In the genomic region with DNA sequence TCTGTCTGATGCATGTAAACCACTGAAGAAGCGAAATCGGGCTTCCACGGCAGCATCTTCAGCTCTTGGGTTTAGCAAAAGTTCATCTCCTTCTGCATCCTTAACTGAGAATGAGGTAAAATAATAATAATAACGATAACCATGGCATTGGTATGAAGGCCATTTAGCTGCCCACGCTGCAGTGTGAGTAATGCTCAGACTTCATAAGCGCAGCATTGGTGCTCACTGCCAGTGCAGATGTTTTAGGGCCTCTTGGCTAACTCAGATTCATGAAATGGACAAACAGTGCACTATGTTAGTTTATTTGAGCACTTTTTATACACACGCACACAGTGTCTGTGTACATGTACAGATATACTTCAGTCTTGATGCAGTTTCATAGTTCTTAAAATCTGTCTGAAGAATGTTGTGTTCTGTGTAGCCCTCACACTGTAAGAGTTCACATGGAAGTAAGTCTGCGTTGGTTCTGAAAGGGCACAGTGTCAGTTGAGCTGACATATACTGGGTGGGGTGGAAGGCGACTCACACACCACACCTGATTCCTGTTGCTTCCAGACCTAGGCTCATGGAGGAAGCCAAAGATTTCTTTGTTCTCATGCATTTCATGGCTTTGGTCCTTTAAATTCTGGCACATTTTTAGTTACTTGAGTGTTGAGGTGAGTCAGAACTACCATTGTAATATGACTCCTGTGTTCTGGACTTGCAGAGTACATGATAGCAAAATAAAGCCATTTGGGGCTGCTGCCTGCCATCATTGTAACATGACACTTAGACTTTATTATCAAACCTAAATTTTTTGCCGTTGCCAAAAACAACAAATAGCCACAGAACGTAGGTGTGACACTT, we compare ENCODE assay signal across 10 cellular contexts.
A peak's percentile ranks its signal among the peaks of the same experiment; 100 is the strongest.
DNase-seq lines count a peak whose midpoint lies in the region; ATAC-seq, FAIRE-seq and TF ChIP-seq lines count a peak whose summit lies in the region.
"Had no signal": no experiment of that assay in that cellular context is flagged by ENCODE, and none has a peak within 500 bp of the region (broad histone marks: within the 10 kb centered on the region; RNA-seq: fewer than 3 reads in every experiment).

No MANE protein-coding gene starts in this region.

- peaks cover 59% of the 10 kb centered on the region for H3K36me3 Mint-ChIP-seq in activated CD4-positive, alpha-beta memory T cell treated with anti-CD3 and anti-CD28 coated beads, Interleukin-2, amount 10 ng/mL, durations not matched to agents 7 days and 5 days (ENCODE audit: low read depth)

- CTCF ChIA-PET in HepG2 (lab: Yijun Ruan, JAX; ENCODE audit: low intra/inter-chr PET ratio, low total read pairs) = no interaction called here
- CTCF ChIA-PET in activated CD4-positive, alpha-beta memory T cell treated with anti-CD3 and anti-CD28 coated beads, Interleukin-2, amount 10 ng/mL, durations not matched to agents 7 days and 5 days (lab: Charles Lee) = no interaction called here

- TF ChIP-seq EP300 in HepG2 (IDR thresholded peaks at IDR 0.05; ENCODE audit: low read depth in 2 of 2, low read length in 2 of 2) (no peak), HepG2 (CRISPR knock-in tag; IDR thresholded peaks at IDR 0.05; ENCODE audit: borderline replicate concordance) (no peak)

- ATAC-seq in HepG2 (no peak), right lobe of liver (no peak), GM18870 (IDR thresholded peaks at IDR 0.05; ENCODE audit: unreplicated experiment) (no peak), HG02610 (IDR thresholded peaks at IDR 0.05; ENCODE audit: unreplicated experiment) (no peak)

- in situ Hi-C loops in HepG2 (cut with HindIII; ENCODE audit: extremely low pct_ligation_motif_present, low pct_unique_long_range_greater_than_20kb) = no loop called here

- no peaks in the 10 kb centered on the region for H3K9me3 Mint-ChIP-seq in activated CD4-positive, alpha-beta memory T cell treated with anti-CD3 and anti-CD28 coated beads, Interleukin-2, amount 10 ng/mL, durations not matched to agents 7 days and 5 days
- H3K9me3 Mint-ChIP-seq: immature natural killer cell had no signal

- no peak for TF ChIP-seq RAD21 in HepG2 (CRISPR knock-in tag; IDR thresholded peaks at IDR 0.05)

- H4K20me1 ChIP-seq in HepG2 (ENCODE audit: insufficient read depth, low read length) = no peaks in the 10 kb centered on the region

- no peak for TF ChIP-seq POLR2A in HepG2 (IDR thresholded peaks at IDR 0.05; ENCODE audit: insufficient read depth in 1 of 2, low read depth in 2 of 2, low read length in 2 of 2)
- TF ChIP-seq POLR2A in right lobe of liver (IDR thresholded peaks at IDR 0.05) = no peak
- no peak for TF ChIP-seq POLR2A in adrenal gland (IDR thresholded peaks at IDR 0.05)

- TF ChIP-seq CTCF in HepG2 (CRISPR knock-in tag; IDR thresholded peaks at IDR 0.05) (no peak), right lobe of liver (IDR thresholded peaks at IDR 0.05) (no peak), adrenal gland (IDR thresholded peaks at IDR 0.05) (no peak), left ventricle myocardium inferior (IDR thresholded peaks at IDR 0.05; ENCODE audit: borderline replicate concordance) (no peak)

- no peaks in the 10 kb centered on the region for H3K27me3 Mint-ChIP-seq in activated CD4-positive, alpha-beta memory T cell treated with anti-CD3 and anti-CD28 coated beads, Interleukin-2, amount 10 ng/mL, durations not matched to agents 7 days and 5 days

- H3K4me1 ChIP-seq in HepG2 (ENCODE audit: insufficient read depth, low read length) (no peaks in the 10 kb centered on the region), right lobe of liver (no peaks in the 10 kb centered on the region), adrenal gland (replicated peaks in 1 of 2) (peaks cover 8 to 12% of the 10 kb centered on the region in 2 donors), left ventricle myocardium inferior (peaks cover 20% of the 10 kb centered on the region)

- H3K4me3 ChIP-seq in HepG2 (replicated peaks in 1 of 3; ENCODE audit: insufficient read depth in 1 of 3, low read depth in 2 of 3, low read length in 3 of 3) (no peak overlapping the region), right lobe of liver (no peak overlapping the region), adrenal gland (no peak overlapping the region), left ventricle myocardium inferior (no peak overlapping the region)

- no peak overlapping the region for H3K9ac ChIP-seq in HepG2 (ENCODE audit: insufficient read depth, low read depth, low read length)

- no peaks in the 10 kb centered on the region for H3K27me3 ChIP-seq in HepG2 (ENCODE audit: control insufficient read depth in 1 of 2, insufficient read depth in 2 of 2, low read length in 2 of 2)
- H3K27me3 ChIP-seq in right lobe of liver = no peaks in the 10 kb centered on the region
- no peaks in the 10 kb centered on the region for H3K27me3 ChIP-seq in adrenal gland
- H3K27me3 ChIP-seq in left ventricle myocardium inferior (ENCODE audit: low read depth) = no peaks in the 10 kb centered on the region

- H3K36me3 ChIP-seq in HepG2 (replicated peaks in 1 of 2; ENCODE audit: control insufficient read depth in 1 of 2, insufficient read depth in 2 of 2, low read length in 2 of 2) (peaks cover 22 to 82% of the 10 kb centered on the region in 2 experiments), right lobe of liver (peaks cover 0 to 24% (median 4%) of the 10 kb centered on the region in 4 donors), adrenal gland (replicated peaks in 1 of 2) (peaks cover 0 to 18% of the 10 kb centered on the region in 2 donors), left ventricle myocardium inferior (peaks cover 59% of the 10 kb centered on the region)

- no peak overlapping the region for H3K4me3 Mint-ChIP-seq in activated CD4-positive, alpha-beta memory T cell treated with anti-CD3 and anti-CD28 coated beads, Interleukin-2, amount 10 ng/mL, durations not matched to agents 7 days and 5 days
- H3K4me3 Mint-ChIP-seq: immature natural killer cell had no signal

- no peak for FAIRE-seq in HepG2 (lab: Jason Lieb, UNC)

- intact Hi-C loops in HepG2 (cut with micrococcal nuclease; ENCODE audit: unreplicated experiment) = no loop called here
- intact Hi-C loops in right lobe of liver (cut with DNase I) = no loop called here
- intact Hi-C loops in adrenal gland (cut with DNase I) = no loop called here
- intact Hi-C loops in left ventricle myocardium inferior (cut with micrococcal nuclease) = no loop called here

- DNase-seq in HepG2 (ENCODE audit: low spot score) = peak; percentile 9
- no peak for DNase-seq in right lobe of liver
- peak in 4 of 7 donors; percentile 30 to 53 (median 38) for DNase-seq in adrenal gland
- no peak for DNase-seq in left ventricle myocardium inferior
- no peak for DNase-seq in GM19240 (ENCODE audit: insufficient read length, low spot score)
- DNase-seq in activated CD4-positive, alpha-beta memory T cell treated with anti-CD3 and anti-CD28 coated beads, Interleukin-2, amount 10 ng/mL, durations not matched to agents 7 days and 5 days = no peak
- DNase-seq: activated gamma-delta T cell, immature natural killer cell had no signal

- peaks cover 2% of the 10 kb centered on the region for H3K4me1 Mint-ChIP-seq in activated CD4-positive, alpha-beta memory T cell treated with anti-CD3 and anti-CD28 coated beads, Interleukin-2, amount 10 ng/mL, durations not matched to agents 7 days and 5 days
- H3K4me1 Mint-ChIP-seq: immature natural killer cell had no signal

- H3K4me2 ChIP-seq in HepG2 (ENCODE audit: low read depth, low read length) = no peak overlapping the region

- POLR2A ChIA-PET in HepG2 (lab: Yijun Ruan, JAX) = no interaction called here
- POLR2A ChIA-PET in activated CD4-positive, alpha-beta memory T cell treated with anti-CD3 and anti-CD28 coated beads, Interleukin-2, amount 10 ng/mL, durations not matched to agents 7 days and 5 days (lab: Charles Lee) = no interaction called here

- H2AFZ ChIP-seq in HepG2 (ENCODE audit: low read length) = no peak overlapping the region

- no peak overlapping the region for H3K27ac Mint-ChIP-seq in activated CD4-positive, alpha-beta memory T cell treated with anti-CD3 and anti-CD28 coated beads, Interleukin-2, amount 10 ng/mL, durations not matched to agents 7 days and 5 days
- H3K27ac Mint-ChIP-seq: immature natural killer cell had no signal

- no peak overlapping the region for H3K27ac ChIP-seq in HepG2 (ENCODE audit: extremely low read length, insufficient read depth, low read length)
- H3K27ac ChIP-seq in right lobe of liver = no peak overlapping the region
- peak overlapping the region in 2 of 5 donors; percentile 60 to 72 for H3K27ac ChIP-seq in adrenal gland
- peak overlapping the region; percentile 68 for H3K27ac ChIP-seq in left ventricle myocardium inferior (replicated peaks)

- H3K9me3 ChIP-seq in HepG2 (ENCODE audit: low read length) (no peaks in the 10 kb centered on the region), right lobe of liver (no peaks in the 10 kb centered on the region), adrenal gland (replicated peaks in 1 of 3) (no peaks in the 10 kb centered on the region), left ventricle myocardium inferior (replicated peaks) (no peaks in the 10 kb centered on the region)

- WGBS in HepG2 (ENCODE audit: low lambda C conversion rate) = 98% methylated on average over 11 of the region's 11 CpGs
- WGBS in right lobe of liver (ENCODE audit: insufficient coverage, low coverage, low lambda C conversion rate, missing lambda C conversion rate) = 91% methylated on average over 11 of the region's 11 CpGs
- 61 to 72% (median 69%) methylated on average over 11 of the region's 11 CpGs for WGBS in adrenal gland, 4 donors

- H3K79me2 ChIP-seq in HepG2 (ENCODE audit: insufficient read depth, low read length) = no peaks in the 10 kb centered on the region

- BruUV-seq in HepG2 (replicated peaks; lab: Mats Ljungman, UMichigan) = no TSS peak

TF ChIP-seq in HepG2, 621 proteins besides CTCF, POLR2A, EP300 and RAD21 (continues in another document):
- TF ChIP-seq ARHGAP35 (CRISPR knock-in tag; IDR thresholded peaks at IDR 0.05; ENCODE audit: borderline replicate concordance) (no peak), DR1 (CRISPR knock-in tag; IDR thresholded peaks at IDR 0.05) (no peak), TBX2 (CRISPR knock-in tag; IDR thresholded peaks at IDR 0.05; ENCODE audit: borderline replicate concordance) (no peak), POLR2AphosphoS5 (IDR thresholded peaks at IDR 0.05; ENCODE audit: low read depth, low read length) (no peak), ELF3 (CRISPR knock-in tag; IDR thresholded peaks at IDR 0.05) (no peak), KDM2A (CRISPR knock-in tag; IDR thresholded peaks at IDR 0.05; ENCODE audit: borderline replicate concordance, low read depth) (no peak), NFYC (CRISPR knock-in tag; IDR thresholded peaks at IDR 0.05) (no peak), NR2C2 (CRISPR knock-in tag; IDR thresholded peaks at IDR 0.05; ENCODE audit: borderline replicate concordance) (no peak), ISL2 (CRISPR knock-in tag; IDR thresholded peaks at IDR 0.05) (no peak)

Comparison
In these comparisons a context has a peak if more than half of its experiments do, and no peak if none do; other contexts are left out.
1. DNase-seq: peak in HepG2 (single experiment) and adrenal gland (4 of 7); none in right lobe of liver (0 of 3), left ventricle myocardium inferior (single experiment), GM19240 (single experiment) and activated CD4-positive, alpha-beta memory T cell treated with anti-CD3 and anti-CD28 coated beads, Interleukin-2, amount 10 ng/mL, durations not matched to agents 7 days and 5 days (single experiment).